26 cellular contexts compared by ENCODE assay signal in the genomic region with DNA sequence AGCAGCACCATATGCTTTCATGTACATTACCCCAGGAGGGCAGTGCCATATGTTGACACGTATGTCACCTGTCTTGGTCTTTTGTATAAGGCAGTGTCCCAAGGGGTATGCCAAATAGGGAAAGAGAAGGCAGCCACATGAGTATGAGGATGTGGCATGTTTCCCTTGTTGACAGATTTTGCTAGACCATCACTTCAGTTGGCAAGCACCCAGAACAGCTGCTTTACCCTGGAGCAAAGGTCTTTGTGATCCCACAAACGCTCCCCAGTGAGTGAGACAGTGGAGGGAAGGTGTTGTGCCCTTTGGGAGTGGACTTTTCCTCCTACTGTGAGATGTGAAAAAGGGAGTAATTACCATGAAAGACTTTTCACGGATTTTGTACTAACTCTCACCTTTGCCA.
DNase-seq lines count a peak whose midpoint lies in the region; ATAC-seq and TF ChIP-seq lines count a peak whose summit lies in the region.
"Had no signal": no experiment of that assay in that cellular context is flagged by ENCODE, and none has a peak within 500 bp of the region (broad histone marks: within the 10 kb centered on the region; RNA-seq: fewer than 3 reads in every experiment).

No MANE protein-coding gene starts in this region.

- H3K4me3 Mint-ChIP-seq in endodermal cell = no peak overlapping the region
- no peak overlapping the region for H3K4me3 Mint-ChIP-seq in natural killer cell treated with Interleukin-12 subunit alpha and Interleukin-12 subunit beta and Interleukin-15 and Interleukin-18, amount 100 ng/mL, for 72 hours
- H3K4me3 Mint-ChIP-seq: activated B cell treated with CpG ODN at 0.5 μM for 24 hours; activated CD8-positive, alpha-beta T cell treated with anti-CD3 and anti-CD28 coated beads, Interleukin-2, amount 10 ng/mL, durations not matched to agents 7 days and 5 days; activated naive CD8-positive, alpha-beta T cell; activated T-cell treated with anti-CD3 and anti-CD28 coated beads, Interleukin-2, amount 50 U/mL, for 4 hours; neural progenitor cell had no signal

- no peaks in the 10 kb centered on the region for H3K36me3 ChIP-seq in endodermal cell (ENCODE audit: control insufficient read depth, insufficient read depth, low read length)
- H3K36me3 ChIP-seq: neural progenitor cell, prostate gland, upper lobe of right lung had no signal

- DNase-seq in DMS153 (lab: John Stamatoyannopoulos, UW) = peak; percentile 99
- DNase-seq in NCI-H1417 (lab: John Stamatoyannopoulos, UW) = peak; percentile 19 to 96 (median 80)
- peak; percentile 48 for DNase-seq in NCI-H446 treated with DMSO at 0.1 percent for 48 hours (lab: John Stamatoyannopoulos, UW)
- no peak for DNase-seq in endodermal cell
- no peak for DNase-seq in natural killer cell treated with Interleukin-12 subunit alpha and Interleukin-12 subunit beta and Interleukin-15 and Interleukin-18, amount 100 ng/mL, for 72 hours (ENCODE audit: low spot score)
- DNase-seq: activated B cell treated with CpG ODN at 0.5 μM for 24 hours; activated CD8-positive, alpha-beta T cell treated with anti-CD3 and anti-CD28 coated beads, Interleukin-2, amount 10 ng/mL, durations not matched to agents 7 days and 5 days; activated T-cell treated with anti-CD3 and anti-CD28 coated beads, Interleukin-2, amount 50 U/mL, for 4 hours; AML-193; Calu3; effector memory CD4-positive, alpha-beta T cell; GDM1; head of caudate nucleus; left ventricle myocardium superior; NCI-H526 treated with DMSO at 0.1 percent for 48 hours; stimulated activated CD4-positive, alpha-beta T cell treated with anti-CD3 and anti-CD28 coated beads, Interleukin-4, amount 100 ng/mL, for 1 hour; upper lobe of right lung had no signal

- H3K27ac ChIP-seq in endodermal cell (ENCODE audit: low read depth, low read length) = no peak overlapping the region
- H3K27ac ChIP-seq: prostate gland, skin epidermis, upper lobe of right lung had no signal

- H3K9me3 ChIP-seq in endodermal cell (ENCODE audit: control insufficient read depth, low read length) = no peaks in the 10 kb centered on the region
- H3K9me3 ChIP-seq: prostate gland, upper lobe of right lung had no signal

- TF ChIP-seq CTCF in endodermal cell (conservative IDR thresholded peaks at IDR 0.05) = no peak

- no peak overlapping the region for H3K9ac ChIP-seq in endodermal cell (ENCODE audit: extremely low read depth, low read length, poor library complexity, severe bottlenecking)
- H3K9ac ChIP-seq: neural progenitor cell had no signal

- H3K27ac Mint-ChIP-seq in endodermal cell = peak overlapping the region; percentile 35
- no peak overlapping the region for H3K27ac Mint-ChIP-seq in natural killer cell treated with Interleukin-12 subunit alpha and Interleukin-12 subunit beta and Interleukin-15 and Interleukin-18, amount 100 ng/mL, for 72 hours
- H3K27ac Mint-ChIP-seq: activated B cell treated with CpG ODN at 0.5 μM for 24 hours; activated CD8-positive, alpha-beta T cell treated with anti-CD3 and anti-CD28 coated beads, Interleukin-2, amount 10 ng/mL, durations not matched to agents 7 days and 5 days; activated naive CD8-positive, alpha-beta T cell; neural progenitor cell had no signal

- H3K36me3 Mint-ChIP-seq in endodermal cell (ENCODE audit: low read depth) = peaks cover 3% of the 10 kb centered on the region
- no peaks in the 10 kb centered on the region for H3K36me3 Mint-ChIP-seq in natural killer cell treated with Interleukin-12 subunit alpha and Interleukin-12 subunit beta and Interleukin-15 and Interleukin-18, amount 100 ng/mL, for 72 hours
- H3K36me3 Mint-ChIP-seq: activated naive CD8-positive, alpha-beta T cell; neural progenitor cell had no signal

- no peaks in the 10 kb centered on the region for H3K4me1 ChIP-seq in endodermal cell (ENCODE audit: control insufficient read depth, insufficient read depth, low read length)
- H3K4me1 ChIP-seq: prostate gland had no signal

- no peak for ATAC-seq in natural killer cell treated with Interleukin-12 subunit alpha and Interleukin-12 subunit beta and Interleukin-15 and Interleukin-18, amount 100 ng/mL, for 72 hours
- ATAC-seq in GM21360 (IDR thresholded peaks at IDR 0.05; ENCODE audit: unreplicated experiment) (no peak), HG02610 (IDR thresholded peaks at IDR 0.05; ENCODE audit: unreplicated experiment) (no peak)
- ATAC-seq: activated CD8-positive, alpha-beta T cell treated with anti-CD3 and anti-CD28 coated beads, Interleukin-2, amount 10 ng/mL, durations not matched to agents 7 days and 5 days; activated T-cell treated with anti-CD3 and anti-CD28 coated beads, Interleukin-2, amount 50 U/mL, for 4 hours; HepG2; left ventricle myocardium superior; Panc1; SK-N-SH treated with all-trans-retinoic acid at 6 μM for 48 hours; upper lobe of right lung had no signal

- WGBS in endodermal cell (ENCODE audit: insufficient coverage in 1 of 2, insufficient read length in 1 of 2), 2 experiments = 90 to 100% methylated on average over 2 of the region's 3 CpGs

- H3K4me3 ChIP-seq in endodermal cell (ENCODE audit: low read length) = no peak overlapping the region
- H3K4me3 ChIP-seq: neural progenitor cell, prostate gland, skin epidermis, upper lobe of right lung had no signal

- no peaks in the 10 kb centered on the region for H3K9me3 Mint-ChIP-seq in endodermal cell
- peaks cover 6% of the 10 kb centered on the region for H3K9me3 Mint-ChIP-seq in natural killer cell treated with Interleukin-12 subunit alpha and Interleukin-12 subunit beta and Interleukin-15 and Interleukin-18, amount 100 ng/mL, for 72 hours
- H3K9me3 Mint-ChIP-seq: activated T-cell treated with anti-CD3 and anti-CD28 coated beads, Interleukin-2, amount 50 U/mL, for 4 hours; neural progenitor cell had no signal

- no peaks in the 10 kb centered on the region for H3K27me3 Mint-ChIP-seq in endodermal cell (ENCODE audit: insufficient read depth)
- H3K27me3 Mint-ChIP-seq in natural killer cell treated with Interleukin-12 subunit alpha and Interleukin-12 subunit beta and Interleukin-15 and Interleukin-18, amount 100 ng/mL, for 72 hours = no peaks in the 10 kb centered on the region
- H3K27me3 Mint-ChIP-seq: activated B cell treated with CpG ODN at 0.5 μM for 24 hours; activated naive CD8-positive, alpha-beta T cell had no signal

- H3K27me3 ChIP-seq in endodermal cell (ENCODE audit: control insufficient read depth, insufficient read depth, low read length, poor library complexity, severe bottlenecking) = no peaks in the 10 kb centered on the region
- H3K27me3 ChIP-seq: neural progenitor cell, upper lobe of right lung had no signal

- peaks cover 34% of the 10 kb centered on the region for H3K4me1 Mint-ChIP-seq in endodermal cell
- no peaks in the 10 kb centered on the region for H3K4me1 Mint-ChIP-seq in natural killer cell treated with Interleukin-12 subunit alpha and Interleukin-12 subunit beta and Interleukin-15 and Interleukin-18, amount 100 ng/mL, for 72 hours (ENCODE audit: low read depth in 2 of 2)
- H3K4me1 Mint-ChIP-seq: activated B cell treated with CpG ODN at 0.5 μM for 24 hours, neural progenitor cell had no signal

Comparison
In these comparisons a context has a peak if more than half of its experiments do, and no peak if none do; other contexts are left out.
1. DNase-seq: peak in DMS153 (single experiment), NCI-H1417 (3 of 3) and NCI-H446 treated with DMSO at 0.1 percent for 48 hours (single experiment); none in endodermal cell (single experiment) and natural killer cell treated with Interleukin-12 subunit alpha and Interleukin-12 subunit beta and Interleukin-15 and Interleukin-18, amount 100 ng/mL, for 72 hours (single experiment).